ENCODE assay signal across 10 cellular contexts in genomic region chr4:145041378-145041777, GRCh38. TPM values are rescaled to one million over a fixed set of nuclear protein-coding genes. Genes with fewer than 3 reads are reported as not detected.
DNase-seq lines count a peak whose midpoint lies in the region; ATAC-seq and TF ChIP-seq lines count a peak whose summit lies in the region.
"Had no signal": no experiment of that assay in that cellular context is flagged by ENCODE, and none has a peak within 500 bp of the region (broad histone marks: within the 10 kb centered on the region; RNA-seq: fewer than 3 reads in every experiment).

No MANE protein-coding gene starts in this region.

- no peak overlapping the region for H3K27ac ChIP-seq in MM.1S (ENCODE audit: low read length)

- H3K9me2 ChIP-seq in MM.1S (replicated peaks; ENCODE audit: insufficient read depth, low read length), result no peaks in the 10 kb centered on the region

- H3K27ac Mint-ChIP-seq in naive B cell (peak overlapping the region in 1 of 6 donors; percentile 2), CD14-positive monocyte (no peak overlapping the region)

- no peak overlapping the region for H3K4me3 ChIP-seq in MM.1S (ENCODE audit: low read length)
- H3K4me3 ChIP-seq: mucosa of descending colon had no signal

- H4K20me1 ChIP-seq in MM.1S (ENCODE audit: insufficient read depth, low read length), result no peaks in the 10 kb centered on the region

- TF ChIP-seq CTCF in MM.1S (IDR thresholded peaks at IDR 0.05; ENCODE audit: low read length) (no peak), CD14-positive monocyte (IDR thresholded peaks at IDR 0.05) (no peak)

- H2AFZ ChIP-seq in MM.1S (ENCODE audit: low read length), result no peak overlapping the region

- H3K9me3 ChIP-seq in MM.1S (replicated peaks; ENCODE audit: insufficient read depth, low read length), result no peaks in the 10 kb centered on the region
- H3K9me3 ChIP-seq: mucosa of descending colon had no signal

- peaks cover 9 to 17% (median 10%) of the 10 kb centered on the region in 3 donors for H3K4me1 Mint-ChIP-seq in naive B cell
- peaks cover 6% of the 10 kb centered on the region for H3K4me1 Mint-ChIP-seq in CD14-positive monocyte

- H3K36me3 Mint-ChIP-seq in naive B cell, result no peaks in the 10 kb centered on the region
- peaks cover 3 to 12% of the 10 kb centered on the region in 2 donors for H3K36me3 Mint-ChIP-seq in CD14-positive monocyte

- ATAC-seq in GM18907 (IDR thresholded peaks at IDR 0.05; ENCODE audit: unreplicated experiment) (peak; percentile 97), HG02759 (IDR thresholded peaks at IDR 0.05; ENCODE audit: unreplicated experiment) (peak; percentile 93), naive B cell (ENCODE audit: low read depth in 2 of 2) (peak; percentile 87 to 88)
- ATAC-seq: mucosa of descending colon had no signal

- no peaks in the 10 kb centered on the region for H3K27me3 Mint-ChIP-seq in naive B cell
- H3K27me3 Mint-ChIP-seq in CD14-positive monocyte (ENCODE audit: low read depth in 3 of 3), result peaks cover 0 to 2% (median 0%) of the 10 kb centered on the region in 3 donors

- H3K9me3 Mint-ChIP-seq in naive B cell, result no peaks in the 10 kb centered on the region
- H3K9me3 Mint-ChIP-seq in CD14-positive monocyte, result no peaks in the 10 kb centered on the region

- peaks cover 4% of the 10 kb centered on the region; the same call in 1 of the 2 replicates for H3F3A ChIP-seq in MM.1S (ENCODE audit: insufficient read depth, low read length)

- peak; percentile 70 for DNase-seq in MM.1S
- peak; percentile 29 for DNase-seq in naive B cell
- no peak for DNase-seq in CD14-positive monocyte (ENCODE audit: low spot score)
- no peak for DNase-seq in islet precursor cell
- no peak for DNase-seq in HT-29 (ENCODE audit: low spot score)
- no peak for DNase-seq in DMS114 treated with DMSO at 0.1 percent for 48 hours (lab: John Stamatoyannopoulos, UW; ENCODE audit: unreplicated experiment)
- DNase-seq: SW 1271 had no signal

- no peak overlapping the region for H3K9ac ChIP-seq in MM.1S (ENCODE audit: low read length)

- H3K79me2 ChIP-seq in MM.1S (ENCODE audit: low read length), result peaks cover 6% of the 10 kb centered on the region; the same call in 1 of the 2 replicates

- H3K4me3 Mint-ChIP-seq in naive B cell, result no peak overlapping the region
- H3K4me3 Mint-ChIP-seq in CD14-positive monocyte, result no peak overlapping the region

- H3K4me2 ChIP-seq in MM.1S (ENCODE audit: low read depth, low read length), result peak overlapping the region; percentile 33; the same call in 1 of the 2 replicates

- intact Hi-C loops in CD14-positive monocyte (cut with micrococcal nuclease), result no loop called here

- H3K4me1 ChIP-seq in MM.1S (ENCODE audit: low read length), result peaks cover 24% of the 10 kb centered on the region

- no peaks in the 10 kb centered on the region for H3K27me3 ChIP-seq in MM.1S (replicated peaks; ENCODE audit: insufficient read depth, low read length)

- no peaks in the 10 kb centered on the region for H3K36me3 ChIP-seq in MM.1S (replicated peaks; ENCODE audit: insufficient read depth, low read length)

RNA-seq across cellular contexts. Expression of gene ANAPC10, which starts 56.6 kb away (rescaled TPM):
- polyA plus RNA-seq in naive B cell (ENCODE audit: low read depth in 6 of 6) (10 to 100 TPM; 26.8 to 60.9 (median 41.2) TPM), CD14-positive monocyte (10 to 100 TPM; 21.3 to 25.4 TPM)
- 11.3 and 18.1 TPM in 2 replicates for total RNA-seq in HT-29 (2014; rRNA removed; shearing (Covaris generic))

RNA-seq across cellular contexts. Expression of gene ABCE1, which starts 56.7 kb away (rescaled TPM):
- polyA plus RNA-seq in naive B cell (ENCODE audit: low read depth in 6 of 6), result 10 to 100 TPM; 45.5 to 63.7 (median 56.4) TPM
- polyA plus RNA-seq in CD14-positive monocyte, result 10 to 100 TPM; 23.7 to 25.0 TPM
- total RNA-seq in HT-29 (2014; rRNA removed; shearing (Covaris generic)), result 62.5 and 69.5 TPM in 2 replicates

Comparison
In these comparisons a context has a peak if more than half of its experiments do, and no peak if none do; other contexts are left out.
1. DNase-seq: peak in MM.1S (single experiment) and naive B cell (single experiment); none in CD14-positive monocyte (single experiment), islet precursor cell (single experiment), HT-29 (single experiment) and DMS114 treated with DMSO at 0.1 percent for 48 hours (single experiment).
2. Peak in every context shown above with its lines, with median percentiles within 50 percentile points of each other: ATAC-seq.